Comparison of ENCODE assay signal across 24 cellular contexts in genomic region chr16:72464052-72464451, GRCh38.
"Had no signal": no experiment of that assay in that cellular context is flagged by ENCODE, and none has a peak within 500 bp of the region (broad histone marks: within the 10 kb centered on the region; RNA-seq: fewer than 3 reads in every experiment).

No MANE protein-coding gene starts in this region.

- DNase-seq: KG1; MG63; NCI-H1092; NCI-H1105 treated with DMSO at 0.1 percent for 48 hours; NCI-H1417 treated with DMSO at 0.1 percent for 48 hours; NCI-H146; NCI-H1694 treated with DMSO at 0.1 percent for 48 hours; NCI-H1930; NCI-H2081; NCI-H2107; NCI-H226; NCI-H446; NCI-H510A; NCI-H524 treated with DMSO at 0.1 percent for 48 hours; NCI-H69; NCI-H774; NK-92 treated with Interleukin-12 subunit alpha and Interleukin-12 subunit beta, amount 100 ng/mL, for 24 hours; PC-9; Peyer's patch; SHP77 treated with DMSO at 0.1 percent for 48 hours had no signal

- H3K27ac ChIP-seq: HL-60, PC-9, Peyer's patch, SJSA1, SK-N-MC had no signal

- H3K36me3 ChIP-seq: MG63, Peyer's patch, SJSA1 had no signal

- ATAC-seq: Right ventricle myocardium inferior had no signal

- H3K4me1 ChIP-seq: Peyer's patch, SJSA1 had no signal

- H3K9me3 ChIP-seq: MG63, Peyer's patch, SJSA1 had no signal

- H3K4me3 ChIP-seq: MG63, PC-9, Peyer's patch, SJSA1, SK-N-MC had no signal

- H3K27me3 ChIP-seq: MG63, Peyer's patch, SJSA1 had no signal

- H2AFZ ChIP-seq: PC-9 had no signal

- H3K4me2 ChIP-seq: PC-9 had no signal
